ENCODE assay signal across 18 cellular contexts in genomic region chr20:4766631-4767030, GRCh38. TPM values are rescaled to one million over a fixed set of nuclear protein-coding genes. Genes with fewer than 3 reads are reported as not detected.
DNase-seq lines count a peak whose midpoint lies in the region; ATAC-seq and TF ChIP-seq lines count a peak whose summit lies in the region.
"Had no signal": no experiment of that assay in that cellular context is flagged by ENCODE, and none has a peak within 500 bp of the region (broad histone marks: within the 10 kb centered on the region; RNA-seq: fewer than 3 reads in every experiment).

No MANE protein-coding gene starts in this region.

- DNase-seq in left ventricle myocardium superior, result no peak
- DNase-seq in right atrium auricular region (ENCODE audit: low spot score), result no peak
- peak; percentile 77 for DNase-seq in SKM-1 treated with dmso at 0.1 percent for 144 hours (lab: John Stamatoyannopoulos, UW; ENCODE audit: unreplicated experiment)
- DNase-seq in left lobe of liver (ENCODE audit: low spot score), result no peak
- no peak for DNase-seq in stimulated activated CD4-positive, alpha-beta T cell treated with anti-CD3 and anti-CD28 coated beads, Interleukin-2, amount 100 ng/mL, for 48 hours
- DNase-seq in activated CD8-positive, alpha-beta memory T cell treated with anti-CD3 and anti-CD28 coated beads, Interleukin-2, amount 50 U/mL, for 48 hours, result no peak
- DNase-seq in NCI-H187 (lab: John Stamatoyannopoulos, UW), result no peak
- no peak for DNase-seq in NCI-H82 (lab: John Stamatoyannopoulos, UW)
- DNase-seq: activated CD4-positive, alpha-beta memory T cell treated with anti-CD3 and anti-CD28 coated beads for 36 hours; NCI-H1930; NCI-H69; stimulated activated naive CD8-positive, alpha-beta T cell treated with anti-CD3 and anti-CD28 coated beads, Interleukin-15, amount 100 ng/mL, for 72 hours had no signal

- intact Hi-C loops in left ventricle myocardium superior (cut with micrococcal nuclease), result no loop called here

- no peak overlapping the region for H3K4me3 ChIP-seq in right atrium auricular region
- H3K4me3 ChIP-seq: A549, hepatocyte, skin epidermis had no signal

- H3K27ac ChIP-seq in right atrium auricular region, result no peak overlapping the region
- H3K27ac ChIP-seq: A549, hepatocyte had no signal

- no peaks in the 10 kb centered on the region for H3K4me1 ChIP-seq in right atrium auricular region

- TF ChIP-seq CTCF in right atrium auricular region (IDR thresholded peaks at IDR 0.05), result no peak

- H3K9me3 ChIP-seq in right atrium auricular region, result no peaks in the 10 kb centered on the region

- no peaks in the 10 kb centered on the region for H3K27me3 ChIP-seq in right atrium auricular region

- ATAC-seq in left ventricle myocardium superior (peak; percentile 30), left lobe of liver (peak; percentile 39)
- ATAC-seq: A549; left colon; stimulated activated naive CD8-positive, alpha-beta T cell treated with anti-CD3 and anti-CD28 coated beads, Interleukin-15, amount 100 ng/mL, for 72 hours had no signal

- H3K36me3 ChIP-seq in right atrium auricular region, result no peaks in the 10 kb centered on the region

RNA-seq across cellular contexts. Expression of gene PRND, which starts 44.9 kb away (rescaled TPM):
- not detected for total RNA-seq in left ventricle myocardium superior
- total RNA-seq in right atrium auricular region, result not detected
- not detected for total RNA-seq in left lobe of liver
- total RNA-seq: activated CD4-positive, alpha-beta memory T cell treated with anti-CD3 and anti-CD28 coated beads for 36 hours; activated T-helper 1 cell treated with anti-CD3 and anti-CD28 coated beads, Interleukin-12 subunit alpha, Interleukin-12 subunit beta, Interleukin-2, Interleukin-4 antibody, amounts not matched to agents 30 ng/mL and 10 ng/mL and 1 ng/mL, durations not matched to agents 14 hours and 24 hours and 36 hours; neural crest cell had no signal

RNA-seq across cellular contexts. Expression of gene RASSF2, which starts 56.8 kb away (rescaled TPM):
- 3.7 TPM for total RNA-seq in left ventricle myocardium superior
- 10 to 100 TPM in 1 of 2 donors, 1 to 10 TPM in 1; 5.7 to 10.3 TPM for total RNA-seq in right atrium auricular region
- total RNA-seq in left lobe of liver, result 2.4 TPM
